ENCODE assay signal across 10 cellular contexts in the genomic region with DNA sequence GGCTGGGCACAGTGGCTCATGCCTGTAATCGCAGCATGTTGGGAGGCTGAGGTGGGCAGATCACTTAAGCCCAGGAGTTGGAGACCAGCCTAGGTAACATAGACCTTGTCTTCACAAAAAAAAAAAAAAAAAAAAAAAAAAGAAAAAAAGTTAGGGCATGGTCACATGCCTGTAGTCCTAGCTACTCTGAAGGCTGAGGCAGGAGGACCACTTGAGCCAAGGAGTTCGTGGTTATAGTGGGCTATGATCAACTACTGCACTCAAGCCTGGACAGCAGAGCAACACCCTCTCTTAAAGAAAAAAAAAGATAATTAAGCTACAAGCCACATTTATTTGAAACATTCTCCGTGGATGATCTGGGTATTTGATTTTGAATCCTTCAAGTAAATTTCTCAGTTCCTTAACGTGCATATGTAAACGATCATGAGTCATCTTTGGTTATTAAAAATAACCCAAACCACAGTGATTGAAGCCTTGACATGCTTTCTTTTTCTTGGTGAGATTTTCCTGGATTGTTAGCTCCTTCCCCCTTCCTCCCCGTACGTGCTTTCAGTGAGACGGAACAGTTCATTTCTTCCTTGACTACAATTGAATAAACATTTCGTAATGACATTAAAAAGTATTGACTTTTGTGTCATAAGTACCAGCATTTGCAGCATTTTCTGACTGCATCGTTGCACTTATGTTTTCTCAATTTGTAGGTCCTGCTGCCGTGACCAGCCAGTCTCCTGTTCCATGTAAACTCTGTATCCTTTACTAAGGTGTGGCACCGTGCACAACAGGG. TPM values are rescaled to one million over a fixed set of nuclear protein-coding genes. Genes with fewer than 3 reads are reported as not detected.
A peak's percentile ranks its signal among the peaks of the same experiment; 100 is the strongest.
DNase-seq lines count a peak whose midpoint lies in the region; ATAC-seq and TF ChIP-seq lines count a peak whose summit lies in the region.
"Had no signal": no experiment of that assay in that cellular context is flagged by ENCODE, and none has a peak within 500 bp of the region (broad histone marks: within the 10 kb centered on the region; RNA-seq: fewer than 3 reads in every experiment).

No MANE protein-coding gene starts in this region.

- intact Hi-C loops in posterior vena cava (cut with DNase I), result no loop called here

- no peaks in the 10 kb centered on the region for H3K9me3 ChIP-seq in RWPE2 (ENCODE audit: severe bottlenecking)

- H3K36me3 ChIP-seq in RWPE2 (ENCODE audit: low read depth), result peaks cover 75% of the 10 kb centered on the region

- TF ChIP-seq CTCF in AG04449 (IDR thresholded peaks at IDR 0.05; ENCODE audit: insufficient read depth, low read length, missing control alignments) (no peak), RWPE2 (IDR thresholded peaks at IDR 0.05; ENCODE audit: poor library complexity, severe bottlenecking) (no peak), fibroblast of villous mesenchyme (IDR thresholded peaks at IDR 0.05; ENCODE audit: insufficient read depth, low read depth, low read length) (no peak)

- peaks cover 8% of the 10 kb centered on the region for H3K4me1 ChIP-seq in RWPE2 (ENCODE audit: insufficient read depth, poor library complexity, severe bottlenecking)

- CTCF ChIA-PET in AG04449 (lab: Yijun Ruan, JAX), result interaction anchor here (0.6 to 2.3 kb wide), 5 partner anchors 9 to 25 kb away, joined by 3 to 11 read pairs (median 3); no protein-coding TSS in a partner anchor

- H3K27ac ChIP-seq in RWPE2 (ENCODE audit: poor library complexity, severe bottlenecking), result peak overlapping the region; percentile 36

- H3K27me3 ChIP-seq in RWPE2 (ENCODE audit: insufficient read depth, poor library complexity, severe bottlenecking), result no peaks in the 10 kb centered on the region

- DNase-seq in AG04449 (ENCODE audit: low read depth, low spot score), result peak; percentile 41
- DNase-seq in RWPE2 (ENCODE audit: low spot score), result no peak
- peak; percentile 49 for DNase-seq in fibroblast of villous mesenchyme (ENCODE audit: low read depth)
- DNase-seq in NCI-H1417 (lab: John Stamatoyannopoulos, UW), result no peak
- no peak for DNase-seq in NCI-H345 treated with DMSO at 0.1 percent for 48 hours (lab: John Stamatoyannopoulos, UW; ENCODE audit: unreplicated experiment)
- DNase-seq in posterior vena cava (ENCODE audit: low spot score), result no peak
- DNase-seq: activated naive CD8-positive, alpha-beta T cell treated with anti-CD3 and anti-CD28 coated beads, Interleukin-2, amount 10 ng/mL, durations not matched to agents 7 days and 5 days; foreskin melanocyte had no signal

- ATAC-seq in GM18867 (IDR thresholded peaks at IDR 0.05; ENCODE audit: unreplicated experiment) (peak; percentile 45), RWPE2 (ENCODE audit: low read depth) (peak; percentile 62), GM19463 (IDR thresholded peaks at IDR 0.05; ENCODE audit: unreplicated experiment) (no peak)

- no peak overlapping the region for H3K4me3 ChIP-seq in AG04449 (ENCODE audit: low read depth, low read length)
- H3K4me3 ChIP-seq in RWPE2 (ENCODE audit: severe bottlenecking), result no peak overlapping the region
- no peak overlapping the region for H3K4me3 ChIP-seq in fibroblast of villous mesenchyme (ENCODE audit: low read depth, low read length)

- POLR2A ChIA-PET in AG04449 (lab: Yijun Ruan, JAX), result no interaction called here

RNA-seq across cellular contexts. Expression of gene RMC1, which starts 20.3 kb away (rescaled TPM):
- total RNA-seq in fibroblast of villous mesenchyme (19.0 and 32.0 TPM in 2 replicates), posterior vena cava (10 to 100 TPM; 20.5 to 28.8 TPM)

Comparison
In these comparisons a context has a peak if more than half of its experiments do, and no peak if none do; other contexts are left out.
1. DNase-seq: peak in AG04449 (single experiment) and fibroblast of villous mesenchyme (single experiment); none in RWPE2 (single experiment), NCI-H1417 (0 of 3), NCI-H345 treated with DMSO at 0.1 percent for 48 hours (single experiment) and posterior vena cava (single experiment).